16 cellular contexts compared by ENCODE assay signal in the genomic region with DNA sequence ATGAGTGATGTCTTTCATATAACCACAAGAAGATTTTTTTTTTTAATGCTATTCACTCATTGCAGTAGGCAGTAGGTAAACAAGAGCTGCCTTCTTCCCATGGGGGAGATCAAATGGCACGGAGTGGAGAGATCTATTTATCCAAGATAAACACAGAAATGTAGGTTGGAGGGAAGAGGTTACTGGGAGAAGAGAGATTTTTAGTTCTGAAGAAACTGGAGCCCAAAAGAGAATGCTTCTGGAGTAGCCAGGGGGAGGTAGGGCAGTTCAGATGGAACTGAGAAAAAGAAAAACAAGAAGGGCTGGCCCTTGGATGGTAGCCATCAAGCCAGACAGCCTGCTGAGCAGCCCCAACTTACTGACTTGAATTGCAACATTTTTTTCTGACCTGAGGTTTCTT.
DNase-seq lines count a peak whose midpoint lies in the region; ATAC-seq and TF ChIP-seq lines count a peak whose summit lies in the region.
"Had no signal": no experiment of that assay in that cellular context is flagged by ENCODE, and none has a peak within 500 bp of the region (broad histone marks: within the 10 kb centered on the region; RNA-seq: fewer than 3 reads in every experiment).

No MANE protein-coding gene starts in this region.

- no peaks in the 10 kb centered on the region for H3K9me3 ChIP-seq in DND-41 (ENCODE audit: insufficient read depth, low read length, severe bottlenecking)

- H2AFZ ChIP-seq in DND-41 (ENCODE audit: low read depth, low read length) = no peak overlapping the region

- H3K36me3 Mint-ChIP-seq in WTC11 (peaks cover 4% of the 10 kb centered on the region; the same call in 1 of the 2 replicates), nephron progenitor cell (ENCODE audit: low read depth) (no peaks in the 10 kb centered on the region), osteocyte (ENCODE audit: unreplicated experiment) (no peaks in the 10 kb centered on the region)

- H3K9me3 Mint-ChIP-seq in WTC11 (peaks cover 14% of the 10 kb centered on the region), nephron progenitor cell (peaks cover 5% of the 10 kb centered on the region), osteocyte (ENCODE audit: unreplicated experiment) (peaks cover 10% of the 10 kb centered on the region)

- H3K4me2 ChIP-seq in DND-41 (ENCODE audit: insufficient read depth, low read length) = no peak overlapping the region

- peaks cover 10% of the 10 kb centered on the region for H3K4me1 Mint-ChIP-seq in WTC11
- H3K4me1 Mint-ChIP-seq in nephron progenitor cell = peaks cover 11% of the 10 kb centered on the region
- H3K4me1 Mint-ChIP-seq in osteocyte (ENCODE audit: unreplicated experiment) = peaks cover 14% of the 10 kb centered on the region
- H3K4me1 Mint-ChIP-seq: B cell had no signal

- DNase-seq in DND-41 (no peak), NCI-H2029 (lab: John Stamatoyannopoulos, UW) (peak; percentile 43), WTC11 (ENCODE audit: low spot score) (no peak), nephron progenitor cell (no peak), RPMI8226 (no peak), osteocyte (ENCODE audit: extremely low spot score, unreplicated experiment) (no peak), LoVo (ENCODE audit: low spot score) (no peak)
- DNase-seq: activated CD4-positive, alpha-beta T cell treated with anti-CD3 and anti-CD28 coated beads for 1 hour; effector memory CD4-positive, alpha-beta T cell; GDM1; left lung; stimulated activated CD4-positive, alpha-beta T cell treated with anti-CD3 and anti-CD28 coated beads, Interleukin-15, amount 100 ng/mL, for 24 hours had no signal

- H3K79me2 ChIP-seq in DND-41 (ENCODE audit: insufficient read depth, low read length) = no peaks in the 10 kb centered on the region

- H3K27me3 Mint-ChIP-seq in WTC11 (ENCODE audit: low read depth) (no peaks in the 10 kb centered on the region; the same call in 1 of the 2 replicates), nephron progenitor cell (ENCODE audit: low read depth, poor library complexity) (no peaks in the 10 kb centered on the region), osteocyte (ENCODE audit: unreplicated experiment) (no peaks in the 10 kb centered on the region)
- H3K27me3 Mint-ChIP-seq: B cell had no signal

- CTCF ChIA-PET in WTC11 (lab: Charles Lee) = interaction anchor here (0.7 kb wide), 1 partner anchor 1593 kb away, joined by 3 read pairs; no protein-coding TSS in a partner anchor

- no peaks in the 10 kb centered on the region for H3K27me3 ChIP-seq in DND-41 (ENCODE audit: insufficient read depth, low read length, poor library complexity)
- H3K27me3 ChIP-seq: left lung had no signal

- H3K4me1 ChIP-seq in DND-41 (ENCODE audit: insufficient read depth, low read length) = peaks cover 23% of the 10 kb centered on the region
- H3K4me1 ChIP-seq: left lung had no signal

- TF ChIP-seq CTCF in DND-41 (IDR thresholded peaks at IDR 0.05; ENCODE audit: borderline replicate concordance, extremely low read depth, low read length, poor library complexity, severe bottlenecking) (no peak), WTC11 (IDR thresholded peaks at IDR 0.05) (no peak), nephron progenitor cell (IDR thresholded peaks at IDR 0.05) (no peak), osteocyte (IDR thresholded peaks at IDR 0.05) (no peak)

- POLR2A ChIA-PET in WTC11 (lab: Charles Lee) = no interaction called here

- no peak overlapping the region for H3K9ac ChIP-seq in DND-41 (ENCODE audit: low read depth, low read length)

- no peaks in the 10 kb centered on the region for H4K20me1 ChIP-seq in DND-41 (ENCODE audit: insufficient read depth, low read length)

- peak overlapping the region; percentile 36; the same call in 1 of the 2 replicates for H3K27ac ChIP-seq in DND-41 (ENCODE audit: low read length)
- H3K27ac ChIP-seq: left lung had no signal

- no peaks in the 10 kb centered on the region for H3K36me3 ChIP-seq in DND-41 (ENCODE audit: insufficient read depth, low read length)
- H3K36me3 ChIP-seq: left lung had no signal

- H3K27ac Mint-ChIP-seq in WTC11 (0 out of 2 replicates have a peak overlapping the region, but pooled peaks have one; percentile 30), nephron progenitor cell (peak overlapping the region; percentile 32), osteocyte (ENCODE audit: unreplicated experiment) (no peak overlapping the region)
- H3K27ac Mint-ChIP-seq: B cell had no signal

- ATAC-seq in DND-41 (ENCODE audit: insufficient read depth, low read depth) = no peak
- ATAC-seq in WTC11 = peak; percentile 65
- ATAC-seq in HG03571 (IDR thresholded peaks at IDR 0.05; ENCODE audit: unreplicated experiment) = no peak
- ATAC-seq: K562, left lung, SK-N-SH treated with all-trans-retinoic acid at 6 μM for 48 hours had no signal

- H3K4me3 Mint-ChIP-seq in WTC11 = no peak overlapping the region
- no peak overlapping the region for H3K4me3 Mint-ChIP-seq in nephron progenitor cell
- no peak overlapping the region for H3K4me3 Mint-ChIP-seq in osteocyte (ENCODE audit: unreplicated experiment)
- H3K4me3 Mint-ChIP-seq: B cell had no signal

- H3K4me3 ChIP-seq in DND-41 (ENCODE audit: low read depth in 1 of 2, low read length in 2 of 2) = no peak overlapping the region
- H3K4me3 ChIP-seq: K562, left lung had no signal

TF ChIP-seq in WTC11, 78 proteins besides CTCF, POLR2A, EP300 and RAD21 (continues in another document):
- TF ChIP-seq AFF4 (CRISPR knock-in tag; IDR thresholded peaks at IDR 0.05; ENCODE audit: borderline replicate concordance) (no peak), MXD4 (CRISPR knock-in tag; IDR thresholded peaks at IDR 0.05; ENCODE audit: borderline replicate concordance) (no peak), ATF6 (CRISPR knock-in tag; IDR thresholded peaks at IDR 0.05) (no peak), RORB (CRISPR knock-in tag; IDR thresholded peaks at IDR 0.05) (no peak), KAT7 (CRISPR knock-in tag; IDR thresholded peaks at IDR 0.05; ENCODE audit: borderline replicate concordance) (no peak), PREB (CRISPR knock-in tag; IDR thresholded peaks at IDR 0.05; ENCODE audit: borderline replicate concordance) (no peak), SOX15 (CRISPR knock-in tag; IDR thresholded peaks at IDR 0.05) (no peak), ZNF423 (CRISPR knock-in tag; IDR thresholded peaks at IDR 0.05) (no peak), PRRX2 (CRISPR knock-in tag; IDR thresholded peaks at IDR 0.05) (no peak)
- TF ChIP-seq, protein P1, sequence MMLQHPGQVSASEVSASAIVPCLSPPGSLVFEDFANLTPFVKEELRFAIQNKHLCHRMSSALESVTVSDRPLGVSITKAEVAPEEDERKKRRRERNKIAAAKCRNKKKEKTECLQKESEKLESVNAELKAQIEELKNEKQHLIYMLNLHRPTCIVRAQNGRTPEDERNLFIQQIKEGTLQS (CRISPR knock-in tag; conservative IDR thresholded peaks at IDR 0.05) = no peak
